44 cellular contexts compared by ENCODE assay signal in genomic region chr1:75989130-75989529, GRCh38. TPM values are rescaled to one million over a fixed set of nuclear protein-coding genes. Genes with fewer than 3 reads are reported as not detected.
"Had no signal": no experiment of that assay in that cellular context is flagged by ENCODE, and none has a peak within 500 bp of the region (broad histone marks: within the 10 kb centered on the region; RNA-seq: fewer than 3 reads in every experiment).

No MANE protein-coding gene starts in this region.

- H3K4me3 ChIP-seq: adrenal gland, ascending aorta, body of pancreas, breast epithelium, cardiac muscle cell had no signal

- H3K4me3 Mint-ChIP-seq: activated naive CD4-positive, alpha-beta T cell treated with anti-CD3 and anti-CD28 coated beads for 36 hours; activated naive CD4-positive, alpha-beta T cell treated with anti-CD3 and anti-CD28 coated beads, Interleukin-2, amount 10 ng/mL, durations not matched to agents 7 days and 5 days; activated naive CD4-positive, alpha-beta T cell treated with anti-CD3 and anti-CD28 coated beads, Interleukin-2, amount 50 U/mL, for 24 hours; activated naive CD8-positive, alpha-beta T cell; activated naive CD8-positive, alpha-beta T cell treated with anti-CD3 and anti-CD28 coated beads for 36 hours; activated naive CD8-positive, alpha-beta T cell treated with anti-CD3 and anti-CD28 coated beads, Interleukin-2, amount 10 ng/mL, durations not matched to agents 7 days and 5 days; activated naive CD8-positive, alpha-beta T cell treated with anti-CD3 and anti-CD28 coated beads, Interleukin-2, amount 50 U/mL, for 24 hours; activated T-cell treated with anti-CD3 and anti-CD28 coated beads, Interleukin-2, amount 50 U/mL, for 24 hours; activated T-cell treated with anti-CD3 and anti-CD28 coated beads, Interleukin-2, amount 50 U/mL, for 4 hours; activated T-cell treated with anti-CD3 and anti-CD28 coated beads, Interleukin-2, amount 50 U/mL, for 72 hours; activated T-helper 1 cell treated with anti-CD3 and anti-CD28 coated beads, Interleukin-12 subunit alpha, Interleukin-12 subunit beta, Interleukin-2, Interleukin-4 antibody, amounts not matched to agents 30 ng/mL and 10 ng/mL and 1 ng/mL, durations not matched to agents 14 hours and 24 hours and 36 hours; activated T-helper 17 cell treated with anti-CD3 and anti-CD28 coated beads, Interleukin-2, amount 50 U/mL, for 72 hours; brain; central memory CD8-positive, alpha-beta T cell had no signal

- H3K27me3 Mint-ChIP-seq: activated naive CD4-positive, alpha-beta T cell treated with anti-CD3 and anti-CD28 coated beads, Interleukin-2, amount 10 ng/mL, durations not matched to agents 7 days and 5 days; activated naive CD8-positive, alpha-beta T cell; activated naive CD8-positive, alpha-beta T cell treated with anti-CD3 and anti-CD28 coated beads for 36 hours; activated T-cell treated with anti-CD3 and anti-CD28 coated beads, Interleukin-2, amount 50 U/mL, for 24 hours had no signal

- H3K27ac ChIP-seq: adrenal gland, ascending aorta, body of pancreas, brain microvascular endothelial cell, breast epithelium, cardiac muscle cell had no signal

- H3K36me3 ChIP-seq: adrenal gland, ascending aorta, brain microvascular endothelial cell, breast epithelium, cardiac muscle cell had no signal

- H3K27me3 ChIP-seq: adrenal gland, ascending aorta, body of pancreas, brain microvascular endothelial cell had no signal

- H3K9me3 Mint-ChIP-seq: activated naive CD4-positive, alpha-beta T cell treated with anti-CD3 and anti-CD28 coated beads, Interleukin-2, amount 10 ng/mL, durations not matched to agents 7 days and 5 days; activated T-helper 1 cell treated with anti-CD3 and anti-CD28 coated beads, Interleukin-12 subunit alpha, Interleukin-12 subunit beta, Interleukin-2, Interleukin-4 antibody, amounts not matched to agents 30 ng/mL and 10 ng/mL and 1 ng/mL, durations not matched to agents 14 hours and 24 hours and 36 hours; activated T-helper 2 cell treated with anti-CD3 and anti-CD28 coated beads, Interferon-gamma antibody, Interleukin-2, Interleukin-4, amounts not matched to agents 10 μg/mL and 5 μg/mL and 100 μg/mL, durations not matched to agents 14 hours and 24 hours and 36 hours had no signal

- H3K9me3 ChIP-seq: adrenal gland, ascending aorta, body of pancreas had no signal

- H3K4me1 Mint-ChIP-seq: activated naive CD4-positive, alpha-beta T cell treated with anti-CD3 and anti-CD28 coated beads, Interleukin-2, amount 10 ng/mL, durations not matched to agents 7 days and 5 days; activated naive CD4-positive, alpha-beta T cell treated with anti-CD3 and anti-CD28 coated beads, Interleukin-2, amount 50 U/mL, for 24 hours; activated naive CD8-positive, alpha-beta T cell treated with anti-CD3 and anti-CD28 coated beads for 36 hours; activated naive CD8-positive, alpha-beta T cell treated with anti-CD3 and anti-CD28 coated beads, Interleukin-2, amount 10 ng/mL, durations not matched to agents 7 days and 5 days; activated naive CD8-positive, alpha-beta T cell treated with anti-CD3 and anti-CD28 coated beads, Interleukin-2, amount 50 U/mL, for 24 hours; activated T-helper 17 cell treated with anti-CD3 and anti-CD28 coated beads, Interleukin-2, amount 50 U/mL, for 72 hours; brain; central memory CD8-positive, alpha-beta T cell had no signal

- ATAC-seq: activated naive CD4-positive, alpha-beta T cell treated with anti-CD3 and anti-CD28 coated beads, Interleukin-2, amount 50 U/mL, for 72 hours; activated naive CD8-positive, alpha-beta T cell treated with anti-CD3 and anti-CD28 coated beads, Interleukin-2, amount 50 U/mL, for 24 hours; activated T-cell treated with anti-CD3 and anti-CD28 coated beads, Interleukin-2, amount 50 U/mL, for 4 hours; activated T-cell treated with anti-CD3 and anti-CD28 coated beads, Interleukin-2, amount 50 U/mL, for 72 hours; activated T-helper 17 cell treated with anti-CD3 and anti-CD28 coated beads, Interleukin-2, amount 50 U/mL, for 72 hours; body of pancreas had no signal

- H3K4me1 ChIP-seq: adrenal gland, ascending aorta, body of pancreas, breast epithelium had no signal

- DNase-seq: activated effector memory CD4-positive, alpha-beta T cell treated with anti-CD3 and anti-CD28 coated beads, Interleukin-2, amount 50 U/mL, for 16 hours; activated effector memory CD4-positive, alpha-beta T cell treated with Interleukin-2 at 50 U/mL for 16 hours; activated gamma-delta T cell; activated gamma-delta T cell treated with Interleukin-2 at 50 U/mL for 16 hours; activated naive CD4-positive, alpha-beta T cell; activated naive CD4-positive, alpha-beta T cell treated with anti-CD3 and anti-CD28 coated beads for 36 hours; activated naive CD4-positive, alpha-beta T cell treated with anti-CD3 and anti-CD28 coated beads, Interleukin-2, amount 10 ng/mL, durations not matched to agents 7 days and 5 days; activated naive CD4-positive, alpha-beta T cell treated with anti-CD3 and anti-CD28 coated beads, Interleukin-2, amount 50 U/mL, for 16 hours; activated naive CD4-positive, alpha-beta T cell treated with Interleukin-2 at 50 U/mL for 16 hours; activated naive CD8-positive, alpha-beta T cell treated with anti-CD3 and anti-CD28 coated beads for 36 hours; activated naive CD8-positive, alpha-beta T cell treated with anti-CD3 and anti-CD28 coated beads, Interleukin-2, amount 10 ng/mL, durations not matched to agents 7 days and 5 days; activated naive CD8-positive, alpha-beta T cell treated with anti-CD3 and anti-CD28 coated beads, Interleukin-2, amount 50 U/mL, for 24 hours; activated T-cell treated with anti-CD3 and anti-CD28 coated beads, Interleukin-2, amount 50 U/mL, for 1 hour; activated T-cell treated with anti-CD3 and anti-CD28 coated beads, Interleukin-2, amount 50 U/mL, for 24 hours; activated T-cell treated with anti-CD3 and anti-CD28 coated beads, Interleukin-2, amount 50 U/mL, for 4 hours; activated T-cell treated with anti-CD3 and anti-CD28 coated beads, Interleukin-2, amount 50 U/mL, for 48 hours; activated T-cell treated with anti-CD3 and anti-CD28 coated beads, Interleukin-2, amount 50 U/mL, for 72 hours; adrenal gland; amniotic stem cell; amygdala; anterior cingulate cortex; aorta; body of pancreas; brain microvascular endothelial cell; caudate nucleus; central memory CD4-positive, alpha-beta T cell; cerebellar nuclear complex had no signal

- H3K27ac Mint-ChIP-seq: activated naive CD4-positive, alpha-beta T cell treated with anti-CD3 and anti-CD28 coated beads for 36 hours; activated naive CD4-positive, alpha-beta T cell treated with anti-CD3 and anti-CD28 coated beads, Interleukin-2, amount 10 ng/mL, durations not matched to agents 7 days and 5 days; activated naive CD4-positive, alpha-beta T cell treated with anti-CD3 and anti-CD28 coated beads, Interleukin-2, amount 50 U/mL, for 24 hours; activated naive CD4-positive, alpha-beta T cell treated with anti-CD3 and anti-CD28 coated beads, Interleukin-2, amount 50 U/mL, for 72 hours; activated naive CD8-positive, alpha-beta T cell; activated naive CD8-positive, alpha-beta T cell treated with anti-CD3 and anti-CD28 coated beads for 36 hours; activated naive CD8-positive, alpha-beta T cell treated with anti-CD3 and anti-CD28 coated beads, Interleukin-2, amount 10 ng/mL, durations not matched to agents 7 days and 5 days; activated naive CD8-positive, alpha-beta T cell treated with anti-CD3 and anti-CD28 coated beads, Interleukin-2, amount 50 U/mL, for 24 hours; activated T-cell treated with anti-CD3 and anti-CD28 coated beads, Interleukin-2, amount 50 U/mL, for 24 hours; activated T-cell treated with anti-CD3 and anti-CD28 coated beads, Interleukin-2, amount 50 U/mL, for 72 hours; activated T-helper 1 cell treated with anti-CD3 and anti-CD28 coated beads, Interleukin-12 subunit alpha, Interleukin-12 subunit beta, Interleukin-2, Interleukin-4 antibody, amounts not matched to agents 30 ng/mL and 10 ng/mL and 1 ng/mL, durations not matched to agents 14 hours and 24 hours and 36 hours; activated T-helper 17 cell treated with anti-CD3 and anti-CD28 coated beads, Interleukin-2, amount 50 U/mL, for 72 hours; activated T-helper 2 cell treated with anti-CD3 and anti-CD28 coated beads, Interferon-gamma antibody, Interleukin-2, Interleukin-4, amounts not matched to agents 10 μg/mL and 5 μg/mL and 100 μg/mL, durations not matched to agents 14 hours and 24 hours and 36 hours; brain had no signal

RNA-seq across cellular contexts. Expression of gene ASB17, which starts 56.9 kb away (rescaled TPM):
- total RNA-seq: activated naive CD4-positive, alpha-beta T cell treated with anti-CD3 and anti-CD28 coated beads for 36 hours; activated naive CD4-positive, alpha-beta T cell treated with anti-CD3 and anti-CD28 coated beads, Interleukin-2, amount 50 U/mL, for 72 hours; activated naive CD8-positive, alpha-beta T cell treated with anti-CD3 and anti-CD28 coated beads for 36 hours; activated naive CD8-positive, alpha-beta T cell treated with anti-CD3 and anti-CD28 coated beads, Interleukin-2, amount 10 ng/mL, durations not matched to agents 7 days and 5 days; activated T-cell treated with anti-CD3 and anti-CD28 coated beads, Interleukin-2, amount 50 U/mL, for 4 hours; activated T-cell treated with anti-CD3 and anti-CD28 coated beads, Interleukin-2, amount 50 U/mL, for 72 hours; activated T-helper 1 cell treated with anti-CD3 and anti-CD28 coated beads, Interleukin-12 subunit alpha, Interleukin-12 subunit beta, Interleukin-2, Interleukin-4 antibody, amounts not matched to agents 30 ng/mL and 10 ng/mL and 1 ng/mL, durations not matched to agents 14 hours and 24 hours and 36 hours; activated T-helper 17 cell treated with anti-CD3 and anti-CD28 coated beads, Interleukin-2, amount 50 U/mL, for 72 hours; activated T-helper 2 cell treated with anti-CD3 and anti-CD28 coated beads, Interferon-gamma antibody, Interleukin-2, Interleukin-4, amounts not matched to agents 10 μg/mL and 5 μg/mL and 100 μg/mL, durations not matched to agents 14 hours and 24 hours and 36 hours; adrenal gland; aorta; ascending aorta; astrocyte; body of pancreas; breast epithelium; bronchial epithelial cell; cardiac muscle cell; cardiac septum; cerebellum; chondrocyte had no signal
- polyA plus RNA-seq: adipose tissue, adrenal gland, aorta, cardiac muscle cell had no signal
